In the genomic region with DNA sequence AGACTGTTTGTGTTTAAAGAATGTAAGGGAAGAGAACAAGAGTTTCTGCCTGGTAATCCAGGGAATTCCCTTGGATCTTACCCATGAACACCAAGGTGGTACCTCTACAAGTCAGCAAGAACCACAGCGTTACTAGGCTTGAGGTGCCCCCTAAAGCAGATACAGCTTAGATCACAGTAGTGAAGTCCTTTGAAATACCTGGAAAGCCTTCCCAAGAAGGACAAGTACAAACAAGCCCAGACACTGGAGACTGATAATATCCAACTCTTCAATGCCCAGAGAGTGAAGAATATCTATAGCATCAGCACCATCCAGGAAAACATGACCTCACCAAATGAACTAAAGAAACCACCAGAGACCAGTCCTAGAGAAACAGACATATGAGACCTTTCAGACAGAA, we compare ENCODE assay signal across 1 cellular context.
TF ChIP-seq lines count a peak whose summit lies in the region.

No MANE protein-coding gene starts in this region.

TF ChIP-seq in WTC11, 78 proteins besides CTCF, POLR2A, EP300 and RAD21 (continued from another document):
- TF ChIP-seq, protein P1, sequence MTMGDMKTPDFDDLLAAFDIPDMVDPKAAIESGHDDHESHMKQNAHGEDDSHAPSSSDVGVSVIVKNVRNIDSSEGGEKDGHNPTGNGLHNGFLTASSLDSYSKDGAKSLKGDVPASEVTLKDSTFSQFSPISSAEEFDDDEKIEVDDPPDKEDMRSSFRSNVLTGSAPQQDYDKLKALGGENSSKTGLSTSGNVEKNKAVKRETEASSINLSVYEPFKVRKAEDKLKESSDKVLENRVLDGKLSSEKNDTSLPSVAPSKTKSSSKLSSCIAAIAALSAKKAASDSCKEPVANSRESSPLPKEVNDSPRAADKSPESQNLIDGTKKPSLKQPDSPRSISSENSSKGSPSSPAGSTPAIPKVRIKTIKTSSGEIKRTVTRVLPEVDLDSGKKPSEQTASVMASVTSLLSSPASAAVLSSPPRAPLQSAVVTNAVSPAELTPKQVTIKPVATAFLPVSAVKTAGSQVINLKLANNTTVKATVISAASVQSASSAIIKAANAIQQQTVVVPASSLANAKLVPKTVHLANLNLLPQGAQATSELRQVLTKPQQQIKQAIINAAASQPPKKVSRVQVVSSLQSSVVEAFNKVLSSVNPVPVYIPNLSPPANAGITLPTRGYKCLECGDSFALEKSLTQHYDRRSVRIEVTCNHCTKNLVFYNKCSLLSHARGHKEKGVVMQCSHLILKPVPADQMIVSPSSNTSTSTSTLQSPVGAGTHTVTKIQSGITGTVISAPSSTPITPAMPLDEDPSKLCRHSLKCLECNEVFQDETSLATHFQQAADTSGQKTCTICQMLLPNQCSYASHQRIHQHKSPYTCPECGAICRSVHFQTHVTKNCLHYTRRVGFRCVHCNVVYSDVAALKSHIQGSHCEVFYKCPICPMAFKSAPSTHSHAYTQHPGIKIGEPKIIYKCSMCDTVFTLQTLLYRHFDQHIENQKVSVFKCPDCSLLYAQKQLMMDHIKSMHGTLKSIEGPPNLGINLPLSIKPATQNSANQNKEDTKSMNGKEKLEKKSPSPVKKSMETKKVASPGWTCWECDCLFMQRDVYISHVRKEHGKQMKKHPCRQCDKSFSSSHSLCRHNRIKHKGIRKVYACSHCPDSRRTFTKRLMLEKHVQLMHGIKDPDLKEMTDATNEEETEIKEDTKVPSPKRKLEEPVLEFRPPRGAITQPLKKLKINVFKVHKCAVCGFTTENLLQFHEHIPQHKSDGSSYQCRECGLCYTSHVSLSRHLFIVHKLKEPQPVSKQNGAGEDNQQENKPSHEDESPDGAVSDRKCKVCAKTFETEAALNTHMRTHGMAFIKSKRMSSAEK (CRISPR knock-in tag; IDR thresholded peaks at IDR 0.05; ENCODE audit: borderline replicate concordance) = no peak
- no peak for TF ChIP-seq TCF7 (CRISPR knock-in tag; IDR thresholded peaks at IDR 0.05; ENCODE audit: low read depth)
- TF ChIP-seq ETV6 (CRISPR knock-in tag; IDR thresholded peaks at IDR 0.05) = no peak
- TF ChIP-seq, protein P2, sequence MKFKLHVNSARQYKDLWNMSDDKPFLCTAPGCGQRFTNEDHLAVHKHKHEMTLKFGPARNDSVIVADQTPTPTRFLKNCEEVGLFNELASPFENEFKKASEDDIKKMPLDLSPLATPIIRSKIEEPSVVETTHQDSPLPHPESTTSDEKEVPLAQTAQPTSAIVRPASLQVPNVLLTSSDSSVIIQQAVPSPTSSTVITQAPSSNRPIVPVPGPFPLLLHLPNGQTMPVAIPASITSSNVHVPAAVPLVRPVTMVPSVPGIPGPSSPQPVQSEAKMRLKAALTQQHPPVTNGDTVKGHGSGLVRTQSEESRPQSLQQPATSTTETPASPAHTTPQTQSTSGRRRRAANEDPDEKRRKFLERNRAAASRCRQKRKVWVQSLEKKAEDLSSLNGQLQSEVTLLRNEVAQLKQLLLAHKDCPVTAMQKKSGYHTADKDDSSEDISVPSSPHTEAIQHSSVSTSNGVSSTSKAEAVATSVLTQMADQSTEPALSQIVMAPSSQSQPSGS (CRISPR knock-in tag; IDR thresholded peaks at IDR 0.05; ENCODE audit: borderline replicate concordance, low read depth) = no peak
- TF ChIP-seq, protein P3, sequence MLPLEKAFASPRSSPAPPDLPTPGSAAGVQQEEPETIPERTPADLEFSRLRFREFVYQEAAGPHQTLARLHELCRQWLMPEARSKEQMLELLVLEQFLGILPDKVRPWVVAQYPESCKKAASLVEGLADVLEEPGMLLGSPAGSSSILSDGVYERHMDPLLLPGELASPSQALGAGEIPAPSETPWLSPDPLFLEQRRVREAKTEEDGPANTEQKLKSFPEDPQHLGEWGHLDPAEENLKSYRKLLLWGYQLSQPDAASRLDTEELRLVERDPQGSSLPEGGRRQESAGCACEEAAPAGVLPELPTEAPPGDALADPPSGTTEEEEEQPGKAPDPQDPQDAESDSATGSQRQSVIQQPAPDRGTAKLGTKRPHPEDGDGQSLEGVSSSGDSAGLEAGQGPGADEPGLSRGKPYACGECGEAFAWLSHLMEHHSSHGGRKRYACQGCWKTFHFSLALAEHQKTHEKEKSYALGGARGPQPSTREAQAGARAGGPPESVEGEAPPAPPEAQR (CRISPR knock-in tag; IDR thresholded peaks at IDR 0.05) = no peak
- TF ChIP-seq GTF2I (CRISPR knock-in tag; conservative IDR thresholded peaks at IDR 0.05) = no peak
- TF ChIP-seq ZNF263 (CRISPR knock-in tag; IDR thresholded peaks at IDR 0.05; ENCODE audit: low read depth) = no peak
- TF ChIP-seq TEAD4 (CRISPR knock-in tag; IDR thresholded peaks at IDR 0.05) = no peak
- TF ChIP-seq, protein P4, sequence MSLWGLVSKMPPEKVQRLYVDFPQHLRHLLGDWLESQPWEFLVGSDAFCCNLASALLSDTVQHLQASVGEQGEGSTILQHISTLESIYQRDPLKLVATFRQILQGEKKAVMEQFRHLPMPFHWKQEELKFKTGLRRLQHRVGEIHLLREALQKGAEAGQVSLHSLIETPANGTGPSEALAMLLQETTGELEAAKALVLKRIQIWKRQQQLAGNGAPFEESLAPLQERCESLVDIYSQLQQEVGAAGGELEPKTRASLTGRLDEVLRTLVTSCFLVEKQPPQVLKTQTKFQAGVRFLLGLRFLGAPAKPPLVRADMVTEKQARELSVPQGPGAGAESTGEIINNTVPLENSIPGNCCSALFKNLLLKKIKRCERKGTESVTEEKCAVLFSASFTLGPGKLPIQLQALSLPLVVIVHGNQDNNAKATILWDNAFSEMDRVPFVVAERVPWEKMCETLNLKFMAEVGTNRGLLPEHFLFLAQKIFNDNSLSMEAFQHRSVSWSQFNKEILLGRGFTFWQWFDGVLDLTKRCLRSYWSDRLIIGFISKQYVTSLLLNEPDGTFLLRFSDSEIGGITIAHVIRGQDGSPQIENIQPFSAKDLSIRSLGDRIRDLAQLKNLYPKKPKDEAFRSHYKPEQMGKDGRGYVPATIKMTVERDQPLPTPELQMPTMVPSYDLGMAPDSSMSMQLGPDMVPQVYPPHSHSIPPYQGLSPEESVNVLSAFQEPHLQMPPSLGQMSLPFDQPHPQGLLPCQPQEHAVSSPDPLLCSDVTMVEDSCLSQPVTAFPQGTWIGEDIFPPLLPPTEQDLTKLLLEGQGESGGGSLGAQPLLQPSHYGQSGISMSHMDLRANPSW (CRISPR knock-in tag; conservative IDR thresholded peaks at IDR 0.05; ENCODE audit: low read depth) = no peak
- TF ChIP-seq FOXP1 (CRISPR knock-in tag; IDR thresholded peaks at IDR 0.05; ENCODE audit: borderline replicate concordance) = no peak
